In genomic region chr19:12495002-12495802, GRCh38 we compare ENCODE assay signal across 8 cellular contexts. TPM values are rescaled to one million over a fixed set of nuclear protein-coding genes. Genes with fewer than 3 reads are reported as not detected.
DNase-seq lines count a peak whose midpoint lies in the region; ATAC-seq and TF ChIP-seq lines count a peak whose summit lies in the region.

No MANE protein-coding gene starts in this region.

- TF ChIP-seq CTCF in GM20000 (IDR thresholded peaks at IDR 0.05; ENCODE audit: extremely low read depth, missing control alignments) (no peak), KMS-11 (conservative IDR thresholded peaks at IDR 0.05; ENCODE audit: low read depth, low read length) (peak; percentile 33; the same call in 1 of the 2 replicates), gastroesophageal sphincter (IDR thresholded peaks at IDR 0.05) (peak in 3 of 4 experiments; percentile 23 to 65 (median 30))

- H2BK12ac ChIP-seq in neuronal stem cell (ENCODE audit: low read length): no peak overlapping the region

- H3K27me3 ChIP-seq in KMS-11 (ENCODE audit: insufficient read depth, low read depth) (no peaks in the 10 kb centered on the region), gastroesophageal sphincter (no peaks in the 10 kb centered on the region), neuronal stem cell (ENCODE audit: control insufficient read depth in 3 of 3, insufficient read depth in 3 of 3, low read depth in 1 of 3, low read length in 3 of 3) (no peaks in the 10 kb centered on the region)

- peak overlapping the region; percentile 95 for H3K18ac ChIP-seq in neuronal stem cell (ENCODE audit: low read length)

- H3K14ac ChIP-seq in neuronal stem cell (ENCODE audit: low read length): no peak overlapping the region

- CTCF ChIA-PET in activated naive CD4-positive, alpha-beta T cell treated with anti-CD3 and anti-CD28 coated beads, Interleukin-2, amount 10 ng/mL, durations not matched to agents 7 days and 5 days (lab: Charles Lee): interaction anchor here (0.6 to 1.9 kb wide), 4 partner anchors 10 to 698 kb away, joined by 3 to 5 read pairs (median 4); no protein-coding TSS in a partner anchor

- H2BK120ac ChIP-seq in neuronal stem cell (ENCODE audit: low read depth, low read length): no peak overlapping the region

- H3K9ac ChIP-seq in KMS-11 (peak overlapping the region; percentile 85; the same call in 1 of the 2 replicates), neuronal stem cell (ENCODE audit: low read depth, low read length, poor library complexity) (peak overlapping the region; percentile 87)

- H3K4ac ChIP-seq in neuronal stem cell (ENCODE audit: low read length): peak overlapping the region; percentile 69

- peaks cover 20% of the 10 kb centered on the region for H3K9me3 Mint-ChIP-seq in activated naive CD4-positive, alpha-beta T cell treated with anti-CD3 and anti-CD28 coated beads, Interleukin-2, amount 10 ng/mL, durations not matched to agents 7 days and 5 days

- H3K23ac ChIP-seq in neuronal stem cell (ENCODE audit: low read depth, low read length, poor library complexity): no peak overlapping the region

- TF ChIP-seq POLR2A in gastroesophageal sphincter (IDR thresholded peaks at IDR 0.05): peak; percentile 21 to 51

- H2AFZ ChIP-seq in KMS-11 (ENCODE audit: low read depth) (peak overlapping the region; percentile 99), neuronal stem cell (ENCODE audit: low read length) (peak overlapping the region; percentile 84)

- H3K9me3 ChIP-seq in gastroesophageal sphincter (no peaks in the 10 kb centered on the region), neuronal stem cell (replicated peaks in 1 of 2; ENCODE audit: control insufficient read depth in 2 of 2, insufficient read depth in 1 of 2, low read depth in 1 of 2, low read length in 2 of 2) (peaks cover 0 to 31% of the 10 kb centered on the region in 2 donors)

- peak overlapping the region; percentile 90 for H2AK5ac ChIP-seq in neuronal stem cell (ENCODE audit: low read depth, low read length)

- H3K79me2 ChIP-seq in KMS-11 (ENCODE audit: insufficient read depth, low read depth): no peaks in the 10 kb centered on the region

- H3K27me3 Mint-ChIP-seq in activated naive CD4-positive, alpha-beta T cell treated with anti-CD3 and anti-CD28 coated beads, Interleukin-2, amount 10 ng/mL, durations not matched to agents 7 days and 5 days: peaks cover 3% of the 10 kb centered on the region

- DNase-seq in CD1c-positive myeloid dendritic cell (ENCODE audit: extremely low spot score) (peak; percentile 91), GM20000 (ENCODE audit: low spot score) (peak; percentile 88), SHP77 treated with DMSO at 0.1 percent for 48 hours (lab: John Stamatoyannopoulos, UW) (peak; percentile 94), neuronal stem cell (ENCODE audit: low spot score) (peak; percentile 88), stromal cell of bone marrow (ENCODE audit: low read depth) (peak; percentile 74)
- peak; percentile 96 for DNase-seq in activated naive CD4-positive, alpha-beta T cell treated with anti-CD3 and anti-CD28 coated beads, Interleukin-2, amount 10 ng/mL, durations not matched to agents 7 days and 5 days

- H4K8ac ChIP-seq in neuronal stem cell (ENCODE audit: low read depth, low read length): no peak overlapping the region

- H3K4me3 Mint-ChIP-seq in activated naive CD4-positive, alpha-beta T cell treated with anti-CD3 and anti-CD28 coated beads, Interleukin-2, amount 10 ng/mL, durations not matched to agents 7 days and 5 days: peak overlapping the region; percentile 81

- peak overlapping the region; percentile 54 for H2BK15ac ChIP-seq in neuronal stem cell (ENCODE audit: low read length)

- H3K36me3 Mint-ChIP-seq in activated naive CD4-positive, alpha-beta T cell treated with anti-CD3 and anti-CD28 coated beads, Interleukin-2, amount 10 ng/mL, durations not matched to agents 7 days and 5 days: peaks cover 9% of the 10 kb centered on the region

- H3K4me1 Mint-ChIP-seq in activated naive CD4-positive, alpha-beta T cell treated with anti-CD3 and anti-CD28 coated beads, Interleukin-2, amount 10 ng/mL, durations not matched to agents 7 days and 5 days: peaks cover 18% of the 10 kb centered on the region

- peaks cover 4% of the 10 kb centered on the region for H3K4me1 ChIP-seq in KMS-11 (ENCODE audit: low read depth, poor library complexity, severe bottlenecking)
- peaks cover 0 to 14% (median 0%) of the 10 kb centered on the region in 3 donors for H3K4me1 ChIP-seq in gastroesophageal sphincter
- H3K4me1 ChIP-seq in neuronal stem cell (ENCODE audit: control insufficient read depth in 2 of 2, insufficient read depth in 1 of 2, low read depth in 1 of 2, low read length in 2 of 2): peaks cover 0 to 2% of the 10 kb centered on the region in 2 donors

- WGBS in gastroesophageal sphincter (ENCODE audit: low coverage in 1 of 2), 2 donors: 0% methylated on average over 3 of the region's 51 CpGs; no CpG with 5 or more reads in 1 of the 2 donors
- WGBS in neuronal stem cell (ENCODE audit: extremely low coverage in 2 of 2, insufficient read length in 2 of 2, insufficient replicate concordance in 1 of 2), 2 donors: no CpG with 5 or more reads among the region's 51 CpGs

- peak overlapping the region; percentile 89 for H3K27ac Mint-ChIP-seq in activated naive CD4-positive, alpha-beta T cell treated with anti-CD3 and anti-CD28 coated beads, Interleukin-2, amount 10 ng/mL, durations not matched to agents 7 days and 5 days

- H4K20me1 ChIP-seq in KMS-11 (ENCODE audit: insufficient read depth): no peaks in the 10 kb centered on the region

- TF ChIP-seq EP300 in gastroesophageal sphincter (IDR thresholded peaks at IDR 0.05): no peak

- H3K36me3 ChIP-seq in KMS-11 (ENCODE audit: insufficient read depth) (no peaks in the 10 kb centered on the region), gastroesophageal sphincter (no peaks in the 10 kb centered on the region), neuronal stem cell (replicated peaks in 1 of 2; ENCODE audit: control insufficient read depth in 2 of 2, insufficient read depth in 2 of 2, low read length in 2 of 2) (no peaks in the 10 kb centered on the region)

- peak overlapping the region; percentile 56 for H3K4me3 ChIP-seq in KMS-11 (IDR thresholded peaks at IDR 0.05; ENCODE audit: insufficient read depth, low read depth, low read length)
- peak overlapping the region; percentile 52 to 61 for H3K4me3 ChIP-seq in gastroesophageal sphincter
- peak overlapping the region; percentile 45 to 85 for H3K4me3 ChIP-seq in neuronal stem cell (ENCODE audit: low read length in 2 of 2)

- peak overlapping the region; percentile 75 for H3K27ac ChIP-seq in KMS-11
- peak overlapping the region; percentile 31 to 92 (median 87) for H3K27ac ChIP-seq in gastroesophageal sphincter
- H3K27ac ChIP-seq in neuronal stem cell (replicated peaks; ENCODE audit: low read length): peak overlapping the region; percentile 69

- H3K79me1 ChIP-seq in neuronal stem cell (ENCODE audit: low read depth, low read length): no peaks in the 10 kb centered on the region

- H3K4me2 ChIP-seq in KMS-11: peak overlapping the region; percentile 75
- H3K4me2 ChIP-seq in neuronal stem cell (ENCODE audit: insufficient read depth, low read length, poor library complexity, severe bottlenecking): peak overlapping the region; percentile 82

- peak overlapping the region; percentile 93 for H2BK5ac ChIP-seq in neuronal stem cell (ENCODE audit: low read length)

- H4K91ac ChIP-seq in neuronal stem cell (ENCODE audit: low read depth, low read length, poor library complexity): no peak overlapping the region

- peak; percentile 100 for ATAC-seq in gastroesophageal sphincter

RNA-seq across cellular contexts. Expression of gene ZNF709, which starts 10.6 kb away (rescaled TPM):
- total RNA-seq in gastroesophageal sphincter: 1 to 10 TPM; 3.1 to 3.6 (median 3.3) TPM
- 3.1 TPM for polyA plus RNA-seq in neuronal stem cell (2013, experiment 1 of 2)
- 3.6 TPM for polyA plus RNA-seq in neuronal stem cell (2013, experiment 2 of 2)

RNA-seq across cellular contexts. Expression of gene ZNF443, which starts 54.4 kb away (rescaled TPM):
- total RNA-seq in gastroesophageal sphincter: 1 to 10 TPM; 3.1 to 9.2 (median 5.2) TPM
- polyA plus RNA-seq in neuronal stem cell (2013, experiment 1 of 2): 5.0 TPM
- polyA plus RNA-seq in neuronal stem cell (2013, experiment 2 of 2): 5.1 TPM

RNA-seq across cellular contexts. Expression of gene ZNF564, which starts 56.1 kb away (rescaled TPM):
- 10 to 100 TPM in 3 of 4 donors, 1 to 10 TPM in 1; 6.8 to 14.6 (median 13.8) TPM for total RNA-seq in gastroesophageal sphincter
- polyA plus RNA-seq in neuronal stem cell (2013, experiment 1 of 2): 4.3 TPM
- polyA plus RNA-seq in neuronal stem cell (2013, experiment 2 of 2): 4.0 TPM

Comparison
In these comparisons a context has a peak if more than half of its experiments do, and no peak if none do; other contexts are left out.
1. Peak in every context shown above with its lines: DNase-seq, ATAC-seq, H3K4me3 ChIP-seq and H3K27ac ChIP-seq.